Comparison of ENCODE assay signal across 23 cellular contexts in the genomic region with DNA sequence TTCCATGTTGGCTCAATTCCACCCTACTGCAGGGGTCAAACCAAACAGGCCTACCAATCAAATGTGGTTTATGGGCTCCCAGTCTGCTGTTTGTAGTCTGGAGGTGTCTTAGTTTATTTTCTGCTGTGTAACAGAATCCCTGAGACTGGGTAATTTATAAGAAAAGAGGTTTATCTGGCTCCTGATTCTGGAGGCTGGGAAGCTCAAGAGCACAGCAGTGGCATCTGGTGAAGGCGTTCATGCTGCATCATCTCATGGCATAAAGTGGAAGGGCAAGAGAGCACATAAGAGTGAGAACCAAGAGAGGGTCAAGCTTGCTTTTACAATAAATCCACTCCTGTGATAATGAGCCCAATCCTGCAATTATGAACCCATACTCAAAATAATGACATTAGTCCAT.
"Had no signal": no experiment of that assay in that cellular context is flagged by ENCODE, and none has a peak within 500 bp of the region (broad histone marks: within the 10 kb centered on the region; RNA-seq: fewer than 3 reads in every experiment).

No MANE protein-coding gene starts in this region.

- H3K9me3 ChIP-seq: breast epithelium, Peyer's patch, SJCRH30, SK-N-SH had no signal

- H3K36me3 Mint-ChIP-seq: activated CD4-positive, alpha-beta memory T cell treated with anti-CD3 and anti-CD28 coated beads for 36 hours had no signal

- H3K27ac Mint-ChIP-seq: activated CD4-positive, alpha-beta memory T cell treated with anti-CD3 and anti-CD28 coated beads for 36 hours; activated CD4-positive, alpha-beta T cell treated with anti-CD3 and anti-CD28 coated beads, Interleukin-2, amount 10 ng/mL, durations not matched to agents 7 days and 5 days; activated naive CD4-positive, alpha-beta T cell treated with anti-CD3 and anti-CD28 coated beads, Interleukin-2, amount 50 U/mL, for 72 hours had no signal

- DNase-seq: activated CD4-positive, alpha-beta memory T cell treated with anti-CD3 and anti-CD28 coated beads for 36 hours; activated CD4-positive, alpha-beta T cell treated with anti-CD3 and anti-CD28 coated beads, Interleukin-2, amount 10 ng/mL, durations not matched to agents 7 days and 5 days; activated CD4-positive, CD25-positive, alpha-beta regulatory T cell; activated CD8-positive, alpha-beta memory T cell treated with anti-CD3 and anti-CD28 coated beads for 24 hours; activated effector memory CD4-positive, alpha-beta T cell treated with anti-CD3 and anti-CD28 coated beads, Interleukin-2, amount 50 U/mL, for 16 hours; activated naive CD4-positive, alpha-beta T cell treated with Interleukin-2 at 50 U/mL for 16 hours; activated T-cell treated with anti-CD3 and anti-CD28 coated beads, Interleukin-2, amount 50 U/mL, for 4 hours; anterior cingulate cortex; KG1; NCI-H1048; NCI-H146; NCI-H187 treated with DMSO at 0.1 percent for 48 hours; NCI-H2081 treated with DMSO at 0.1 percent for 48 hours; NCI-H446; Peyer's patch; Right ventricle myocardium superior; SJCRH30; SK-N-SH; T-helper 1 cell had no signal

- H3K9me3 Mint-ChIP-seq: activated T-cell treated with anti-CD3 and anti-CD28 coated beads, Interleukin-2, amount 50 U/mL, for 4 hours had no signal

- H3K4me1 Mint-ChIP-seq: activated CD4-positive, alpha-beta T cell treated with anti-CD3 and anti-CD28 coated beads, Interleukin-2, amount 10 ng/mL, durations not matched to agents 7 days and 5 days had no signal

- H3K4me3 Mint-ChIP-seq: activated CD4-positive, alpha-beta memory T cell treated with anti-CD3 and anti-CD28 coated beads for 36 hours; activated CD4-positive, alpha-beta T cell treated with anti-CD3 and anti-CD28 coated beads, Interleukin-2, amount 10 ng/mL, durations not matched to agents 7 days and 5 days; activated T-cell treated with anti-CD3 and anti-CD28 coated beads, Interleukin-2, amount 50 U/mL, for 4 hours had no signal

- H3K4me3 ChIP-seq: breast epithelium, Peyer's patch, SJCRH30 had no signal

- H3K36me3 ChIP-seq: breast epithelium, Peyer's patch, SJCRH30 had no signal

- H3K4me1 ChIP-seq: breast epithelium, Peyer's patch, SJCRH30 had no signal

- H3K27ac ChIP-seq: breast epithelium, RWPE1, SJCRH30, VCaP had no signal

- H3K27me3 ChIP-seq: breast epithelium, Peyer's patch, SJCRH30 had no signal

- H3K27me3 Mint-ChIP-seq: activated CD4-positive, alpha-beta memory T cell treated with anti-CD3 and anti-CD28 coated beads for 36 hours; activated CD4-positive, alpha-beta T cell treated with anti-CD3 and anti-CD28 coated beads, Interleukin-2, amount 10 ng/mL, durations not matched to agents 7 days and 5 days had no signal

- ATAC-seq: activated naive CD4-positive, alpha-beta T cell treated with anti-CD3 and anti-CD28 coated beads, Interleukin-2, amount 50 U/mL, for 72 hours; activated T-cell treated with anti-CD3 and anti-CD28 coated beads, Interleukin-2, amount 50 U/mL, for 4 hours had no signal
